In genomic region chr19:8654591-8655339, GRCh38 we compare ENCODE assay signal across 8 cellular contexts. TPM values are rescaled to one million over a fixed set of nuclear protein-coding genes. Genes with fewer than 3 reads are reported as not detected.
DNase-seq lines count a peak whose midpoint lies in the region; ATAC-seq and TF ChIP-seq lines count a peak whose summit lies in the region.

No MANE protein-coding gene starts in this region.

- peak; percentile 53 for DNase-seq in NCI-H82 (lab: John Stamatoyannopoulos, UW)
- DNase-seq in NCI-H82 treated with DMSO at 0.1 percent for 48 hours (lab: John Stamatoyannopoulos, UW; ENCODE audit: unreplicated experiment), result no peak
- DNase-seq in NCI-H526 treated with DMSO at 0.1 percent for 48 hours (lab: John Stamatoyannopoulos, UW), result peak; percentile 2
- peak; percentile 36 to 63 (median 53) for DNase-seq in activated CD8-positive, alpha-beta memory T cell treated with anti-CD3 and anti-CD28 coated beads for 48 hours (ENCODE audit: low read depth in 2 of 3, low spot score in 2 of 3)
- DNase-seq in endothelial cell (ENCODE audit: low spot score), result peak; percentile 58
- peak; percentile 56 for DNase-seq in naive B cell
- peak; percentile 65 for DNase-seq in stimulated activated naive CD4-positive, alpha-beta T cell treated with Interleukin-2 at 50 U/mL for 16 hours (lab: John Stamatoyannopoulos, UW)

- H3K27me3 Mint-ChIP-seq in endothelial cell (ENCODE audit: unreplicated experiment), result peaks cover 10% of the 10 kb centered on the region
- H3K27me3 Mint-ChIP-seq in naive B cell, result peaks cover 0 to 40% (median 27%) of the 10 kb centered on the region in 3 donors

- no peak overlapping the region for H3K27ac Mint-ChIP-seq in endothelial cell (ENCODE audit: unreplicated experiment)
- peak overlapping the region in 1 of 6 donors; percentile 61 for H3K27ac Mint-ChIP-seq in naive B cell

- peak; percentile 56 to 63 for ATAC-seq in naive B cell (ENCODE audit: low read depth in 2 of 2)
- ATAC-seq in GM21737 (IDR thresholded peaks at IDR 0.05; ENCODE audit: unreplicated experiment), result no peak

- H3K9me3 Mint-ChIP-seq in endothelial cell (ENCODE audit: unreplicated experiment) (peaks cover 34% of the 10 kb centered on the region), naive B cell (no peaks in the 10 kb centered on the region)

- peaks cover 15% of the 10 kb centered on the region for H3K36me3 Mint-ChIP-seq in endothelial cell (ENCODE audit: low read depth, unreplicated experiment)
- H3K36me3 Mint-ChIP-seq in naive B cell, result no peaks in the 10 kb centered on the region

- TF ChIP-seq CTCF in endothelial cell (IDR thresholded peaks at IDR 0.05; ENCODE audit: unreplicated experiment), result peak; percentile 93

- H3K4me1 Mint-ChIP-seq in endothelial cell (ENCODE audit: unreplicated experiment) (no peaks in the 10 kb centered on the region), naive B cell (peaks cover 10 to 12% (median 12%) of the 10 kb centered on the region in 3 donors)

- no peak overlapping the region for H3K4me3 Mint-ChIP-seq in endothelial cell (ENCODE audit: unreplicated experiment)
- peak overlapping the region in 7 of 8 donors; percentile 35 to 79 (median 60) for H3K4me3 Mint-ChIP-seq in naive B cell

RNA-seq across cellular contexts. Expression of gene NFILZ, which starts 24.3 kb away (rescaled TPM):
- not detected for total RNA-seq in endothelial cell (ENCODE audit: unreplicated experiment)
- polyA plus RNA-seq in naive B cell (ENCODE audit: low read depth in 6 of 6), result not detected

RNA-seq across cellular contexts. Expression of gene ACTL9, which starts 43.8 kb away (rescaled TPM):
- not detected for total RNA-seq in endothelial cell (ENCODE audit: unreplicated experiment)
- not detected for polyA plus RNA-seq in naive B cell (ENCODE audit: low read depth in 6 of 6)

RNA-seq across cellular contexts. Expression of gene ADAMTS10, which starts 44.2 kb away (rescaled TPM):
- total RNA-seq in endothelial cell (ENCODE audit: unreplicated experiment), result 58.7 TPM
- polyA plus RNA-seq in naive B cell (ENCODE audit: low read depth in 6 of 6), result under 1 TPM in 1 of 6 donors, not detected in 5; 0.31 TPM
